29 cellular contexts compared by ENCODE assay signal in the genomic region with DNA sequence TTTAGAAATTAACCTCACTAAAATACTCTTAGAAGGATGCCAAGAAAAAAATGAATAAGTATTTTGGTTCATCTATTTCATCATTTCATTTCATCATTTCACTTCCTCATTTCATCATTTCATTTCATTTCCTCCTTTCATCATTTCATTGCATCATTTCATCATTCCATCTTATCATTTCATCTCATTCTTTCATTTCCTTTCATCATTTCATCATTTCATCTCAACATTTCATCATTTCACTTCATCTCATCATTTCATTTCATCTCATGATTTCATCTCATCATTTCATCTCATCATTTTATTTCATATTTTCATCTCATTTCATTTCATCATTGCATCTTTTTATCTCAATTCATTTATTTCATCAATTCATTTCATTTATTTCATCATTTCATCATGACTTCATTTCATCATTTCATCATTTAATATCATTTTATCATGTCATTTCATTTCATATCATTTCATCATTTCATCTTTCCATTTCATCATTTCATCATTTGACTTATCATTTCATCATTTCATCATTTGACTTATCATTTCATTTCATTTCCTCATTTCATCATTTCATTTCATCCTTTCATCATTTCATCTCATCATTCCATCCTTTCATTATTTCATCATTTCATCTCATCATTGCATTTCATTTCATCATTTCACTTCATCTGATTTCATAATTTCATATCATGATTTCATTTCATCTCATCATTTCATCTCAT.
"Had no signal": no experiment of that assay in that cellular context is flagged by ENCODE, and none has a peak within 500 bp of the region (broad histone marks: within the 10 kb centered on the region; RNA-seq: fewer than 3 reads in every experiment).

No MANE protein-coding gene starts in this region.

- H3K36me3 ChIP-seq: adrenal gland, esophagus muscularis mucosa, heart right ventricle, left ventricle myocardium inferior, spleen, transverse colon, WERI-Rb-1 had no signal

- H3K27me3 ChIP-seq: body of pancreas, foreskin keratinocyte, testis had no signal

- DNase-seq: activated CD4-positive, alpha-beta memory T cell treated with anti-CD3 and anti-CD28 coated beads for 36 hours; activated CD4-positive, alpha-beta T cell treated with anti-CD3 and anti-CD28 coated beads, Interleukin-2, amount 10 ng/mL, durations not matched to agents 24 days and 14 days; activated CD4-positive, CD25-positive, alpha-beta regulatory T cell treated with anti-CD3 and anti-CD28 coated beads, Interleukin-2, amount 50 U/mL, for 72 hours; activated CD8-positive, alpha-beta memory T cell treated with anti-CD3 and anti-CD28 coated beads, Interleukin-2, amount 50 U/mL, for 4 hours; activated effector memory CD4-positive, alpha-beta T cell treated with anti-CD3 and anti-CD28 coated beads, Interleukin-2, amount 50 U/mL, for 16 hours; activated naive CD4-positive, alpha-beta T cell treated with anti-CD3 and anti-CD28 coated beads for 36 hours; activated naive CD8-positive, alpha-beta T cell treated with anti-CD3 and anti-CD28 coated beads for 36 hours; activated T-cell treated with anti-CD3 and anti-CD28 coated beads, Interleukin-2, amount 50 U/mL, for 1 hour; adrenal gland; aorta; body of pancreas; dermis blood vessel endothelial cell; effector CD4-positive, alpha-beta T cell; heart right ventricle; left ventricle myocardium inferior; mucosa of descending colon; posterior cingulate gyrus; right cardiac atrium; spleen; stimulated activated naive CD8-positive, alpha-beta T cell treated with anti-CD3 and anti-CD28 coated beads, Interleukin-15, Interleukin-2, amounts not matched to agents 100 U/mL and 50 U/mL, for 24 hours; testis; transverse colon; WERI-Rb-1 had no signal

- H3K4me3 ChIP-seq: adrenal gland, body of pancreas, esophagus muscularis mucosa, heart right ventricle, left ventricle myocardium inferior, lung, mucosa of descending colon, spleen, testis, transverse colon had no signal

- H3K9me3 ChIP-seq: adrenal gland, body of pancreas, esophagus muscularis mucosa, mucosa of descending colon, testis, transverse colon had no signal

- FAIRE-seq: colon, islet of Langerhans, TTC549 had no signal
